In the genomic region with DNA sequence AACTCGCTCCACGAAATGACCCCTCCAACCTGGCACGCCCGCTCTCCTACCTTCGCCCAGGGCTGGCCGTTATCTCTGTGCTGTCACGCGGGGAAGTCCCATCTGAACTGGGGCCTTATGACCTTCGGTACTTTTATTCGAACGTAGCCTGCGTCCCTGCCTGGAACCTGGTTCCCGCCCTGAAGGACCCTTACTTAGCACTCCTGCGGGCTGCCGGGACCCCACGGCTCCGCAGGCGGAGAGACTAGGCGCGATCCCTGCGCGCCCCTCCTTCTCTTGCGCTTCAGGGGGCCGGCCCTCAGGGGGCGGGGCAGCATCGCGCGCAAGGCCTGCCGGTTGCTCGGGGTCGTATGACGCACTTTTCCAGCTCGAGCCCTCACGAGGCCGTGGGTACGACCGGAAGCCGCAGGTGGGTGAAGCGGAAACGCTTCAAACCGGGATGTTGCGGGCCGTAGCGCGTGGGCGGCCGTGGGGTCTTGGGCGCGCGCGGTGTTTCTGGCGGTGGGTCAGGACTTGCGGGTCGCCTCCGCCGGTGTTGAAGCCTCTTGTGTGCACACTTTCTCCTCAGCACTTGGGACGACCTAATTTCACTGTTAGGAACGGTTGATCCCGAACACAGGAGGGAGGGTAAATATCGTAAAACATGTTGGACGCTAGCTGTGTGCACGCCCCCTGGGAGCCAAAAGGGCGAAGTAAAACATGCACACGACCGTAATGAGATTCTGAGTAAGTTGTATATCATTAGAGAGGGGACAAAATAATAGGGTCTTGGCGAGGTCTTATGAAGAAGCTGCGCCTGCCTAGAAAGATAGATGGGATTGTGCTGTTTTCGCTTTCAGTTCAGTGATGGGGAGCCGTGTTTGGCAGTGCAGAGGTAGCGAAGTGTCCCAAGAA, we compare ENCODE assay signal across 8 cellular contexts.
A peak's percentile ranks its signal among the peaks of the same experiment; 100 is the strongest.
DNase-seq lines count a peak whose midpoint lies in the region; ATAC-seq and TF ChIP-seq lines count a peak whose summit lies in the region.

A gene (plus strand): TSS at position 325 of the 894 bp plus-strand sequence. CDS start 6,991 bp downstream, outside the sequence.
A gene with protein sequence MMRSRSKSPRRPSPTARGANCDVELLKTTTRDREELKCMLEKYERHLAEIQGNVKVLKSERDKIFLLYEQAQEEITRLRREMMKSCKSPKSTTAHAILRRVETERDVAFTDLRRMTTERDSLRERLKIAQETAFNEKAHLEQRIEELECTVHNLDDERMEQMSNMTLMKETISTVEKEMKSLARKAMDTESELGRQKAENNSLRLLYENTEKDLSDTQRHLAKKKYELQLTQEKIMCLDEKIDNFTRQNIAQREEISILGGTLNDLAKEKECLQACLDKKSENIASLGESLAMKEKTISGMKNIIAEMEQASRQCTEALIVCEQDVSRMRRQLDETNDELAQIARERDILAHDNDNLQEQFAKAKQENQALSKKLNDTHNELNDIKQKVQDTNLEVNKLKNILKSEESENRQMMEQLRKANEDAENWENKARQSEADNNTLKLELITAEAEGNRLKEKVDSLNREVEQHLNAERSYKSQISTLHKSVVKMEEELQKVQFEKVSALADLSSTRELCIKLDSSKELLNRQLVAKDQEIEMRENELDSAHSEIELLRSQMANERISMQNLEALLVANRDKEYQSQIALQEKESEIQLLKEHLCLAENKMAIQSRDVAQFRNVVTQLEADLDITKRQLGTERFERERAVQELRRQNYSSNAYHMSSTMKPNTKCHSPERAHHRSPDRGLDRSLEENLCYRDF (minus strand): TSS at position 300 of the 894 bp plus-strand sequence. CDS start 45,503 bp downstream, outside the sequence.

- peak; percentile 89 for TF ChIP-seq POLR2A in GM18951 (IDR thresholded peaks at IDR 0.05; ENCODE audit: extremely low read depth, insufficient read depth, insufficient read length)

- peak; percentile 71 for DNase-seq in AG09319 (ENCODE audit: extremely low read depth, low read depth)
- DNase-seq in NCI-H2227 treated with DMSO at 0.1 percent for 48 hours (lab: John Stamatoyannopoulos, UW), result peak; percentile 86
- peak; percentile 83 to 86 (median 84) for DNase-seq in activated CD4-positive, CD25-positive, alpha-beta regulatory T cell (lab: John Stamatoyannopoulos, UW)
- peak; percentile 92 for DNase-seq in central memory CD4-positive, alpha-beta T cell
- DNase-seq in iris pigment epithelial cell (ENCODE audit: low read depth), result peak; percentile 92
- peak; percentile 88 for DNase-seq in stimulated activated CD4-positive, alpha-beta T cell treated with anti-CD3 and anti-CD28 coated beads, Interleukin-12 subunit alpha, Interleukin-12 subunit beta, amount 100 ng/mL, for 4 hours

- TF ChIP-seq CTCF in AG09319 (IDR thresholded peaks at IDR 0.05; ENCODE audit: low read depth, low read length), result no peak; the same call in 1 of the 2 replicates

- in situ Hi-C loops in GM18951 (cut with MboI; ENCODE audit: low sequenced_read_pairs, unreplicated experiment), result no loop called here

- peak; percentile 97 for ATAC-seq in HG03175 (IDR thresholded peaks at IDR 0.05; ENCODE audit: unreplicated experiment)

Comparison
In these comparisons a context has a peak if more than half of its experiments do, and no peak if none do; other contexts are left out.
1. Peak in every context shown above with its lines: DNase-seq and ATAC-seq.